In genomic region chr1:225810579-225811538, GRCh38 we compare ENCODE assay signal across 8 cellular contexts. TPM values are rescaled to one million over a fixed set of nuclear protein-coding genes. Genes with fewer than 3 reads are reported as not detected.
A peak's percentile ranks its signal among the peaks of the same experiment; 100 is the strongest.
DNase-seq lines count a peak whose midpoint lies in the region; ATAC-seq, FAIRE-seq and TF ChIP-seq lines count a peak whose summit lies in the region.
"Not testable (repeated sequence)": the region's sequence is repeated elsewhere in the genome, so short reads cannot be mapped to it uniquely, and the experiment has no call there.

No MANE protein-coding gene starts in this region.

- not testable (repeated sequence) for TF ChIP-seq CTCF in HL-60 (IDR thresholded peaks at IDR 0.05; ENCODE audit: insufficient read depth, low read length); endodermal cell (conservative IDR thresholded peaks at IDR 0.05); keratinocyte (optimal IDR thresholded peaks at IDR 0.05 in 1 of 3, IDR thresholded peaks at IDR 0.05 in 1 of 3, conservative IDR thresholded peaks at IDR 0.05 in 1 of 3; ENCODE audit: extremely low read depth in 1 of 3, insufficient read depth in 2 of 3, low read length in 3 of 3); nephron (IDR thresholded peaks at IDR 0.05; ENCODE audit: unreplicated experiment in 3 of 3)

- peak overlapping the region; percentile 61 for H3K27ac ChIP-seq in BLaER1
- not testable (repeated sequence) for H3K27ac ChIP-seq in HL-60 (replicated peaks); endodermal cell (ENCODE audit: low read depth, low read length); keratinocyte (ENCODE audit: control insufficient read depth, insufficient read depth, low read length)
- peak overlapping the region; percentile 74 for H3K27ac ChIP-seq in stomach smooth muscle (ENCODE audit: low read length)

- H3K9me1 ChIP-seq in keratinocyte (ENCODE audit: control insufficient read depth, extremely low read depth, insufficient read depth, low read length): not testable (repeated sequence)

- 1 to 2% methylated on average over 16 to 29 of the region's 29 CpGs for WGBS in endodermal cell (ENCODE audit: insufficient coverage in 1 of 2, insufficient read length in 1 of 2), 2 experiments

- not testable (repeated sequence) for FAIRE-seq in RCC 7860 (lab: Jason Lieb, UNC); keratinocyte (lab: Jason Lieb, UNC)

- peak overlapping the region; percentile 69 for H3K4me3 Mint-ChIP-seq in activated naive CD8-positive, alpha-beta T cell treated with anti-CD3 and anti-CD28 coated beads, Interleukin-2, amount 50 U/mL, for 24 hours
- H3K4me3 Mint-ChIP-seq in endodermal cell (peak overlapping the region; percentile 81), nephron (peak overlapping the region; percentile 93 to 97 (median 97))

- H3K4me3 ChIP-seq in BLaER1 (peak overlapping the region; percentile 79), HL-60 (replicated peaks; ENCODE audit: insufficient read depth, low read length) (peak overlapping the region; percentile 67), endodermal cell (ENCODE audit: low read length) (peak overlapping the region; percentile 89), keratinocyte (ENCODE audit: control insufficient read depth in 2 of 3, extremely low read depth in 1 of 3, insufficient read depth in 2 of 3, low read depth in 1 of 3, low read length in 3 of 3) (peak overlapping the region; percentile 56 to 62 (median 62)), stomach smooth muscle (ENCODE audit: low read length in 2 of 2) (peak overlapping the region; percentile 64 to 83)

- peaks cover 15% of the 10 kb centered on the region for H3K4me1 Mint-ChIP-seq in activated naive CD8-positive, alpha-beta T cell treated with anti-CD3 and anti-CD28 coated beads, Interleukin-2, amount 50 U/mL, for 24 hours
- peaks cover 24% of the 10 kb centered on the region for H3K4me1 Mint-ChIP-seq in endodermal cell
- peaks cover 36% of the 10 kb centered on the region for H3K4me1 Mint-ChIP-seq in nephron

- dilution Hi-C loops in keratinocyte (cut with MboI; ENCODE audit: extremely low pct_ligation_motif_present, low sequenced_read_pairs): not testable (repeated sequence)

- DNase-seq in HL-60 (ENCODE audit: low read depth in 1 of 2, low spot score in 1 of 2); activated naive CD8-positive, alpha-beta T cell treated with anti-CD3 and anti-CD28 coated beads, Interleukin-2, amount 50 U/mL, for 24 hours; keratinocyte (ENCODE audit: low read depth, low spot score): not testable (repeated sequence)
- DNase-seq in RCC 7860 (ENCODE audit: low spot score) (peak; percentile 22), endodermal cell (peak; percentile 92)

- H3K27me3 Mint-ChIP-seq in activated naive CD8-positive, alpha-beta T cell treated with anti-CD3 and anti-CD28 coated beads, Interleukin-2, amount 50 U/mL, for 24 hours; endodermal cell (ENCODE audit: insufficient read depth): not testable (repeated sequence)
- peaks cover 10% of the 10 kb centered on the region for H3K27me3 Mint-ChIP-seq in nephron (ENCODE audit: low read depth)

- not testable (repeated sequence) for H3K36me3 ChIP-seq in BLaER1; keratinocyte (ENCODE audit: control insufficient read depth in 2 of 2, extremely low read depth in 1 of 2, insufficient read depth in 2 of 2, low read length in 2 of 2); stomach smooth muscle (ENCODE audit: control insufficient read depth in 2 of 2, insufficient read depth in 2 of 2, low read length in 2 of 2)
- H3K36me3 ChIP-seq in endodermal cell (ENCODE audit: control insufficient read depth, insufficient read depth, low read length): peaks cover 32% of the 10 kb centered on the region

- H3K9me3 ChIP-seq in BLaER1; endodermal cell (ENCODE audit: control insufficient read depth, low read length); keratinocyte (ENCODE audit: control insufficient read depth, low read depth, low read length); stomach smooth muscle (ENCODE audit: control insufficient read depth in 2 of 2, low read length in 2 of 2): not testable (repeated sequence)

- not testable (repeated sequence) for ATAC-seq in activated naive CD8-positive, alpha-beta T cell treated with anti-CD3 and anti-CD28 coated beads, Interleukin-2, amount 50 U/mL, for 24 hours

- peak overlapping the region; percentile 92 for H2AFZ ChIP-seq in keratinocyte (ENCODE audit: control insufficient read depth, low read length)

- H3K4me1 ChIP-seq in BLaER1 (peaks cover 26% of the 10 kb centered on the region), endodermal cell (ENCODE audit: control insufficient read depth, insufficient read depth, low read length) (peaks cover 15% of the 10 kb centered on the region), stomach smooth muscle (ENCODE audit: control insufficient read depth, insufficient read depth, low read length) (peaks cover 51% of the 10 kb centered on the region)
- H3K4me1 ChIP-seq in keratinocyte (ENCODE audit: control insufficient read depth, extremely low read depth, insufficient read depth, low read length): not testable (repeated sequence)

- not testable (repeated sequence) for H3K9me3 Mint-ChIP-seq in activated naive CD8-positive, alpha-beta T cell treated with anti-CD3 and anti-CD28 coated beads, Interleukin-2, amount 50 U/mL, for 24 hours; endodermal cell; nephron

- H3K9ac ChIP-seq in BLaER1 (peak overlapping the region; percentile 80), endodermal cell (ENCODE audit: extremely low read depth, low read length, poor library complexity, severe bottlenecking) (peak overlapping the region; percentile 76), keratinocyte (ENCODE audit: control insufficient read depth, extremely low read depth, insufficient read depth, low read length) (peak overlapping the region; percentile 65), stomach smooth muscle (ENCODE audit: low read length in 2 of 2) (peak overlapping the region; percentile 14 to 72)

- not testable (repeated sequence) for H3K27ac Mint-ChIP-seq in activated naive CD8-positive, alpha-beta T cell treated with anti-CD3 and anti-CD28 coated beads, Interleukin-2, amount 50 U/mL, for 24 hours
- H3K27ac Mint-ChIP-seq in endodermal cell (peak overlapping the region; percentile 96), nephron (peak overlapping the region; percentile 81 to 96 (median 93))

- not testable (repeated sequence) for H3K79me2 ChIP-seq in keratinocyte (ENCODE audit: control insufficient read depth, insufficient read depth, low read length)

- peak overlapping the region; percentile 95 for H3K4me2 ChIP-seq in BLaER1
- peak overlapping the region; percentile 82 for H3K4me2 ChIP-seq in keratinocyte (ENCODE audit: control insufficient read depth, extremely low read depth, insufficient read depth, low read depth, low read length)

- not testable (repeated sequence) for H3K27me3 ChIP-seq in BLaER1; HL-60 (ENCODE audit: insufficient read depth, poor library complexity, severe bottlenecking); endodermal cell (ENCODE audit: control insufficient read depth, insufficient read depth, low read length, poor library complexity, severe bottlenecking); keratinocyte (ENCODE audit: control insufficient read depth, extremely low read depth, insufficient read depth, low read length); stomach smooth muscle (ENCODE audit: control insufficient read depth in 1 of 2, insufficient read depth in 2 of 2, low read length in 2 of 2)

- not testable (repeated sequence) for H3K36me3 Mint-ChIP-seq in activated naive CD8-positive, alpha-beta T cell treated with anti-CD3 and anti-CD28 coated beads, Interleukin-2, amount 50 U/mL, for 24 hours (ENCODE audit: low read depth); nephron (ENCODE audit: low read depth)
- H3K36me3 Mint-ChIP-seq in endodermal cell (ENCODE audit: low read depth): peaks cover 11% of the 10 kb centered on the region

- peaks cover 20% of the 10 kb centered on the region; the same call in 1 of the 2 replicates for H4K20me1 ChIP-seq in BLaER1
- not testable (repeated sequence) for H4K20me1 ChIP-seq in keratinocyte (ENCODE audit: control insufficient read depth, extremely low read depth, insufficient read depth, low read length)

RNA-seq across cellular contexts. Expression of gene EPHX1, which starts 0.9 kb away (rescaled TPM):
- 10 to 100 TPM; 49.2 to 84.1 TPM for total RNA-seq in endodermal cell
- 28.4 TPM for polyA plus RNA-seq in endodermal cell (2013, experiment 1 of 2)
- 31.2 TPM for polyA plus RNA-seq in endodermal cell (2013, experiment 2 of 2)
- polyA plus RNA-seq in keratinocyte: 4.7 to 12.1 TPM (median 6.4 TPM) in 3 replicates
- polyA plus RNA-seq in keratinocyte (2011; ENCODE audit: low read depth): 2.0 TPM
- 6.2 and 6.9 TPM in 2 replicates for polyA plus RNA-seq in keratinocyte (2011; cell fraction: cytosol; rRNA removed)
- polyA plus RNA-seq in keratinocyte (2011; cell fraction: nucleus; rRNA removed): 11.5 and 16.9 TPM in 2 replicates
- 12.5 and 13.9 TPM in 2 replicates for polyA plus RNA-seq in keratinocyte (2012; ENCODE audit: low replicate concordance)
- polyA minus RNA-seq in keratinocyte: 3.5 to 10.1 TPM (median 4.1 TPM) in 3 replicates
- polyA minus RNA-seq in keratinocyte (2011; cell fraction: cytosol; rRNA and poly(A)+ RNA removed): 3.8 TPM
- 5.6 and 6.6 TPM in 2 replicates for polyA minus RNA-seq in keratinocyte (2011; cell fraction: nucleus; rRNA and poly(A)+ RNA removed)

RNA-seq across cellular contexts. Expression of gene SRP9, which starts 33.2 kb away (rescaled TPM):
- 100 to 1,000 TPM; 286 to 319 TPM for total RNA-seq in endodermal cell
- polyA plus RNA-seq in endodermal cell (2013, experiment 1 of 2): 488 TPM
- 479 TPM for polyA plus RNA-seq in endodermal cell (2013, experiment 2 of 2)
- 220 to 441 TPM (median 254 TPM) in 3 replicates for polyA plus RNA-seq in keratinocyte
- polyA plus RNA-seq in keratinocyte (2011; ENCODE audit: low read depth): 51.0 TPM
- 220 and 427 TPM in 2 replicates for polyA plus RNA-seq in keratinocyte (2011; cell fraction: cytosol; rRNA removed)
- polyA plus RNA-seq in keratinocyte (2011; cell fraction: nucleus; rRNA removed): 101 and 152 TPM in 2 replicates
- polyA plus RNA-seq in keratinocyte (2012; ENCODE audit: low replicate concordance): 135 and 194 TPM in 2 replicates
- 44.3 to 91.9 TPM (median 51.3 TPM) in 3 replicates for polyA minus RNA-seq in keratinocyte
- polyA minus RNA-seq in keratinocyte (2011; cell fraction: cytosol; rRNA and poly(A)+ RNA removed): 143 TPM
- 17.2 and 28.7 TPM in 2 replicates for polyA minus RNA-seq in keratinocyte (2011; cell fraction: nucleus; rRNA and poly(A)+ RNA removed)
